7 cellular contexts compared by ENCODE assay signal in genomic region chr1:112821307-112822063, GRCh38.
DNase-seq lines count a peak whose midpoint lies in the region; ATAC-seq, FAIRE-seq and TF ChIP-seq lines count a peak whose summit lies in the region.
"Not testable (repeated sequence)": the region's sequence is repeated elsewhere in the genome, so short reads cannot be mapped to it uniquely, and the experiment has no call there.

No MANE protein-coding gene starts in this region.

- not testable (repeated sequence) for H3K18ac ChIP-seq in neuronal stem cell (ENCODE audit: low read length)

- H2BK15ac ChIP-seq in neuronal stem cell (ENCODE audit: low read length) = not testable (repeated sequence)

- not testable (repeated sequence) for H3K36me3 ChIP-seq in CD8-positive, alpha-beta memory T cell (ENCODE audit: insufficient read depth, low read length); HAP-1 (replicated peaks); HUES64 (ENCODE audit: insufficient read depth, low read length); K562 (ENCODE audit: control insufficient read depth, insufficient read depth, low read length); iPS-15b (ENCODE audit: control insufficient read depth, insufficient read depth, low read length); neuronal stem cell (replicated peaks in 1 of 2; ENCODE audit: control insufficient read depth in 2 of 2, insufficient read depth in 2 of 2, low read length in 2 of 2)

- peak overlapping the region; percentile 49; the same call in 1 of the 2 replicates for H2AFZ ChIP-seq in K562 (ENCODE audit: low read depth, low read length)
- peak overlapping the region; percentile 29 for H2AFZ ChIP-seq in neuronal stem cell (ENCODE audit: low read length)

- H3K4me1 Mint-ChIP-seq in CD8-positive, alpha-beta memory T cell = not testable (repeated sequence)

- H3K9me3 ChIP-seq in CD8-positive, alpha-beta memory T cell (ENCODE audit: low read length); HAP-1; HUES64 (ENCODE audit: insufficient read depth, low read depth, low read length); K562 (replicated peaks; ENCODE audit: control insufficient read depth, insufficient read depth, low read depth, low read length); iPS-15b (ENCODE audit: control insufficient read depth, insufficient read depth, low read length); neuronal stem cell (replicated peaks in 1 of 2; ENCODE audit: control insufficient read depth in 2 of 2, insufficient read depth in 1 of 2, low read depth in 1 of 2, low read length in 2 of 2): not testable (repeated sequence)

- not testable (repeated sequence) for DNase-seq in CD8-positive, alpha-beta memory T cell; neuronal stem cell (ENCODE audit: low spot score)
- peak; percentile 78 to 87 for DNase-seq in HAP-1 (ENCODE audit: low spot score in 2 of 2)
- DNase-seq in K562 (ENCODE audit: extremely low read depth in 1 of 4, low spot score in 3 of 4) = peak in 1 of 4 experiments; percentile 70
- peak; percentile 58 for DNase-seq in fibroblast of pulmonary artery (ENCODE audit: low read depth)

- not testable (repeated sequence) for H2AK5ac ChIP-seq in neuronal stem cell (ENCODE audit: low read depth, low read length)

- H2BK120ac ChIP-seq in neuronal stem cell (ENCODE audit: low read depth, low read length) = not testable (repeated sequence)

- H4K8ac ChIP-seq in neuronal stem cell (ENCODE audit: low read depth, low read length) = not testable (repeated sequence)

- H3K4me3 ChIP-seq in CD8-positive, alpha-beta memory T cell (ENCODE audit: low read length); HAP-1; HUES64 (ENCODE audit: low read length); K562; fibroblast of pulmonary artery (replicated peaks; ENCODE audit: low read depth, low read length); neuronal stem cell (ENCODE audit: low read length in 2 of 2): not testable (repeated sequence)
- peak overlapping the region; percentile 22 for H3K4me3 ChIP-seq in iPS-15b (ENCODE audit: low read depth, low read length)

- CTCF ChIA-PET in CD8-positive, alpha-beta memory T cell (lab: Charles Lee); K562 (lab: Yijun Ruan, JAX; ENCODE audit: low intra/inter-chr PET ratio): not testable (repeated sequence)

- not testable (repeated sequence) for H3K27ac Mint-ChIP-seq in CD8-positive, alpha-beta memory T cell

- POLR2A ChIA-PET in CD8-positive, alpha-beta memory T cell (lab: Charles Lee) = not testable (repeated sequence)
- POLR2A ChIA-PET in K562 (lab: Yijun Ruan, JAX) = interaction anchor here (0.9 kb wide), 2 partner anchors 12 to 15 kb away, joined by 3 read pairs; no protein-coding TSS in a partner anchor

- not testable (repeated sequence) for H3K23ac ChIP-seq in neuronal stem cell (ENCODE audit: low read depth, low read length, poor library complexity)

- H3K9me1 ChIP-seq in K562 (ENCODE audit: control insufficient read depth, insufficient read depth, low read length) = not testable (repeated sequence)

- not testable (repeated sequence) for H3K79me1 ChIP-seq in neuronal stem cell (ENCODE audit: low read depth, low read length)

- intact Hi-C loops in K562 (cut with micrococcal nuclease) = not testable (repeated sequence)

- 45% methylated on average over 7 of the region's 7 CpGs for WGBS in HUES64
- WGBS in K562 (ENCODE audit: insufficient coverage, low coverage, missing lambda C conversion rate) = 56% methylated on average over 7 of the region's 7 CpGs
- WGBS in neuronal stem cell (ENCODE audit: extremely low coverage in 2 of 2, insufficient read length in 2 of 2, insufficient replicate concordance in 1 of 2), 2 donors = no CpG with 5 or more reads among the region's 7 CpGs

- not testable (repeated sequence) for TF ChIP-seq CTCF in K562 (IDR thresholded peaks at IDR 0.05 in 2 of 3, conservative IDR thresholded peaks at IDR 0.05 in 1 of 3; ENCODE audit: insufficient read depth in 2 of 3, low read depth in 1 of 3, low read length in 3 of 3); fibroblast of pulmonary artery (IDR thresholded peaks at IDR 0.05; ENCODE audit: low read length, missing control alignments)

- H3K27ac ChIP-seq in CD8-positive, alpha-beta memory T cell (ENCODE audit: low read depth, low read length) = peak overlapping the region; percentile 43
- peak overlapping the region; percentile 85; the same call in 1 of the 2 replicates for H3K27ac ChIP-seq in HUES64 (ENCODE audit: low read depth, low read length)
- peak overlapping the region; percentile 50; the same call in 2 of the 3 replicates for H3K27ac ChIP-seq in K562 (ENCODE audit: extremely low read depth, low read depth, low read length)
- H3K27ac ChIP-seq in neuronal stem cell (replicated peaks; ENCODE audit: low read length) = not testable (repeated sequence)

- not testable (repeated sequence) for H3K4me3 Mint-ChIP-seq in CD8-positive, alpha-beta memory T cell

- H3K9me3 Mint-ChIP-seq in CD8-positive, alpha-beta memory T cell = not testable (repeated sequence)

- H3K4ac ChIP-seq in neuronal stem cell (ENCODE audit: low read length) = not testable (repeated sequence)

- H3K14ac ChIP-seq in neuronal stem cell (ENCODE audit: low read length) = not testable (repeated sequence)

- not testable (repeated sequence) for TF ChIP-seq RAD21 in K562 (CRISPR knock-in tag; conservative IDR thresholded peaks at IDR 0.05 in 1 of 2, IDR thresholded peaks at IDR 0.05 in 1 of 2)

- not testable (repeated sequence) for H3K79me2 ChIP-seq in K562 (ENCODE audit: control insufficient read depth, insufficient read depth, low read length)

- H2BK5ac ChIP-seq in neuronal stem cell (ENCODE audit: low read length) = not testable (repeated sequence)

- not testable (repeated sequence) for H3K4me1 ChIP-seq in CD8-positive, alpha-beta memory T cell (ENCODE audit: insufficient read depth, low read length); neuronal stem cell (ENCODE audit: control insufficient read depth in 2 of 2, insufficient read depth in 1 of 2, low read depth in 1 of 2, low read length in 2 of 2)
- peaks cover 31% of the 10 kb centered on the region for H3K4me1 ChIP-seq in HAP-1
- H3K4me1 ChIP-seq in HUES64 (ENCODE audit: insufficient read depth, low read length) = peaks cover 54% of the 10 kb centered on the region
- peaks cover 10 to 51% of the 10 kb centered on the region in 2 experiments for H3K4me1 ChIP-seq in K562 (replicated peaks in 1 of 2; ENCODE audit: control insufficient read depth in 2 of 2, insufficient read depth in 2 of 2, low read length in 2 of 2)
- peaks cover 29% of the 10 kb centered on the region for H3K4me1 ChIP-seq in iPS-15b (ENCODE audit: control insufficient read depth, insufficient read depth, low read length)

- in situ Hi-C loops in HAP-1 (cut with MboI; ENCODE audit: low sequenced_read_pairs); K562 (cut with MboI): not testable (repeated sequence)

- H3K36me3 Mint-ChIP-seq in CD8-positive, alpha-beta memory T cell = not testable (repeated sequence)

- not testable (repeated sequence) for ATAC-seq in K562

- H2BK12ac ChIP-seq in neuronal stem cell (ENCODE audit: low read length) = not testable (repeated sequence)

- peaks cover 14 to 22% of the 10 kb centered on the region in 2 donors for H3K27me3 Mint-ChIP-seq in CD8-positive, alpha-beta memory T cell

- not testable (repeated sequence) for H3K9ac ChIP-seq in HUES64 (ENCODE audit: low read depth, low read length); neuronal stem cell (ENCODE audit: low read depth, low read length, poor library complexity)
- H3K9ac ChIP-seq in K562 (ENCODE audit: insufficient read depth in 1 of 2, low read depth in 2 of 2, low read length in 2 of 2) (peak overlapping the region in 1 of 2 experiments; percentile 20; a peak in 1 of 4 replicates), iPS-15b (ENCODE audit: low read depth, low read length) (peak overlapping the region; percentile 16)

- H4K20me1 ChIP-seq in K562 (replicated peaks; ENCODE audit: control insufficient read depth, insufficient read depth, low read length) = not testable (repeated sequence)

- TF ChIP-seq EP300 in K562 (IDR thresholded peaks at IDR 0.05; ENCODE audit: low read length) = 0 out of 2 replicates have a peak, but pooled peaks have one; percentile 7

- H3K27me3 ChIP-seq in CD8-positive, alpha-beta memory T cell (ENCODE audit: insufficient read depth, low read length, poor library complexity, severe bottlenecking); HAP-1 (ENCODE audit: low read depth); HUES64 (ENCODE audit: insufficient read depth, low read length); K562 (ENCODE audit: control insufficient read depth in 2 of 2, insufficient read depth in 2 of 2, low read length in 2 of 2); iPS-15b (ENCODE audit: control insufficient read depth, insufficient read depth, low read length); neuronal stem cell (ENCODE audit: control insufficient read depth in 3 of 3, insufficient read depth in 3 of 3, low read depth in 1 of 3, low read length in 3 of 3): not testable (repeated sequence)

- FAIRE-seq in K562 (lab: Jason Lieb, UNC) = not testable (repeated sequence)

- peak overlapping the region; percentile 28 for H3K4me2 ChIP-seq in K562 (ENCODE audit: insufficient read depth, low read length)
- not testable (repeated sequence) for H3K4me2 ChIP-seq in neuronal stem cell (ENCODE audit: insufficient read depth, low read length, poor library complexity, severe bottlenecking)

- TF ChIP-seq POLR2A in K562 (conservative IDR thresholded peaks at IDR 0.05) = not testable (repeated sequence)

- BruUV-seq in K562 (replicated peaks; lab: Mats Ljungman, UMichigan) = not testable (repeated sequence)

- not testable (repeated sequence) for H4K91ac ChIP-seq in neuronal stem cell (ENCODE audit: low read depth, low read length, poor library complexity)

TF ChIP-seq in K562, 482 proteins besides CTCF, POLR2A, EP300 and RAD21 (continues in another document):
- peak; percentile 67 for TF ChIP-seq MEIS2 (IDR thresholded peaks at IDR 0.05; ENCODE audit: partially characterized antibody)
